Comparison of ENCODE assay signal across 21 cellular contexts in the genomic region with DNA sequence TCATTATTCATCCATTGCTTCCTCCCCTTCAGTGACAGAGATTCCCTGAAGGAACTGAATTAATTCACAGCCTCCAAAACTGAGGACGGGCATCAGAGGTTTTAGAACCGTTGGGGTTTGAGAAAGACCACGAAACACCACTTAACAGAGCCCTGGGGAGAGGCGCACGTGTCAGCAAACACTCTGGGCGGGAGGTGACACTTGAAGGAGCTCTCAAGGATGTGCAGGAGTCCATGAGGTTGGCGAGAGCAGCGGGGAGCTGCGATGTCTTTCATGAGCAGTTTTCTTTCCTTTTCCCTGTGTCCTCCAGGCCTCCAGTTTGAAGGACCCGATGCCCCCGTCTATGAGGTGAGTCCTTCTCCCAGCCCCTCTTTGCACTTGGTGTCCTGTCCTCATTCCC. TPM values are rescaled to one million over a fixed set of nuclear protein-coding genes. Genes with fewer than 3 reads are reported as not detected.
DNase-seq lines count a peak whose midpoint lies in the region; ATAC-seq and TF ChIP-seq lines count a peak whose summit lies in the region.
"Had no signal": no experiment of that assay in that cellular context is flagged by ENCODE, and none has a peak within 500 bp of the region (broad histone marks: within the 10 kb centered on the region; RNA-seq: fewer than 3 reads in every experiment).

No MANE protein-coding gene starts in this region.

- TF ChIP-seq CTCF in NB4 (IDR thresholded peaks at IDR 0.05; ENCODE audit: low read depth, low read length) (no peak), smooth muscle cell (IDR thresholded peaks at IDR 0.05; ENCODE audit: borderline replicate concordance, insufficient read depth, poor library complexity, severe bottlenecking) (no peak)

- no peak overlapping the region for H2BK15ac ChIP-seq in mesenchymal stem cell (ENCODE audit: low read depth, poor library complexity, severe bottlenecking)

- no peak overlapping the region for H3K4ac ChIP-seq in mesenchymal stem cell (ENCODE audit: low read depth in 1 of 2, low read length in 2 of 2)

- no peak overlapping the region for H3K4me3 ChIP-seq in NB4 (ENCODE audit: low read depth, low read length)
- no peak overlapping the region for H3K4me3 ChIP-seq in mesenchymal stem cell (ENCODE audit: insufficient read depth in 1 of 2, low read depth in 1 of 2, low read length in 2 of 2)
- H3K4me3 ChIP-seq in smooth muscle cell, result no peak overlapping the region
- H3K4me3 ChIP-seq: A549; BLaER1 treated with 17β-estradiol and CSF1 and Interleukin-3, amounts not matched to agents 10 nM and 100 nM; GM23338 had no signal

- no peak overlapping the region for H2BK5ac ChIP-seq in mesenchymal stem cell (ENCODE audit: low read depth, low read length, poor library complexity, severe bottlenecking)

- no peak overlapping the region for H3K9ac ChIP-seq in mesenchymal stem cell (ENCODE audit: low read length)
- no peak overlapping the region for H3K9ac ChIP-seq in smooth muscle cell (ENCODE audit: low read depth)
- H3K9ac ChIP-seq: BLaER1 treated with 17β-estradiol and CSF1 and Interleukin-3, amounts not matched to agents 10 nM and 100 nM had no signal

- no peak overlapping the region for H2AFZ ChIP-seq in mesenchymal stem cell (ENCODE audit: low read depth, low read length)
- H2AFZ ChIP-seq in smooth muscle cell (ENCODE audit: low read depth), result no peak overlapping the region
- H2AFZ ChIP-seq: GM23338 had no signal

- WGBS in mesenchymal stem cell, result 94% methylated on average over 8 of the region's 11 CpGs
- 94% methylated on average over 11 of the region's 11 CpGs for WGBS in smooth muscle cell (ENCODE audit: low lambda C conversion rate)

- no peaks in the 10 kb centered on the region for H4K20me1 ChIP-seq in smooth muscle cell (ENCODE audit: low read depth)
- H4K20me1 ChIP-seq: BLaER1 treated with 17β-estradiol and CSF1 and Interleukin-3, amounts not matched to agents 10 nM and 100 nM had no signal

- H3K27me3 ChIP-seq in mesenchymal stem cell (ENCODE audit: control insufficient read depth in 1 of 2, insufficient read depth in 1 of 2, low read length in 2 of 2) (peaks cover 0 to 62% of the 10 kb centered on the region in 2 experiments), smooth muscle cell (ENCODE audit: low read depth) (no peaks in the 10 kb centered on the region)
- H3K27me3 ChIP-seq: BLaER1 treated with 17β-estradiol and CSF1 and Interleukin-3, amounts not matched to agents 10 nM and 100 nM had no signal

- H3K9me3 ChIP-seq in mesenchymal stem cell (ENCODE audit: control insufficient read depth, low read length), result no peaks in the 10 kb centered on the region
- H3K9me3 ChIP-seq in smooth muscle cell (replicated peaks; ENCODE audit: low read depth), result no peaks in the 10 kb centered on the region
- H3K9me3 ChIP-seq: A549; BE2C; BLaER1 treated with 17β-estradiol and CSF1 and Interleukin-3, amounts not matched to agents 10 nM and 100 nM had no signal

- H3K18ac ChIP-seq in mesenchymal stem cell (ENCODE audit: low read depth in 1 of 2, low read length in 2 of 2), result no peak overlapping the region

- H3K79me2 ChIP-seq in smooth muscle cell (ENCODE audit: low read depth), result no peaks in the 10 kb centered on the region

- no peaks in the 10 kb centered on the region for H3K79me1 ChIP-seq in mesenchymal stem cell (replicated peaks; ENCODE audit: low read length, poor library complexity, severe bottlenecking)

- no peaks in the 10 kb centered on the region for H3F3A ChIP-seq in smooth muscle cell (ENCODE audit: low read depth)

- no peak overlapping the region for H3K23ac ChIP-seq in mesenchymal stem cell (ENCODE audit: low read length in 2 of 2)

- no peak overlapping the region for H4K91ac ChIP-seq in mesenchymal stem cell (ENCODE audit: low read length)

- no peak overlapping the region for H2BK120ac ChIP-seq in mesenchymal stem cell (ENCODE audit: low read depth, low read length)

- peak overlapping the region; percentile 20 for H2AK5ac ChIP-seq in mesenchymal stem cell (ENCODE audit: low read length, severe bottlenecking)

- H3K36me3 ChIP-seq in mesenchymal stem cell (ENCODE audit: control insufficient read depth in 1 of 2, insufficient read depth in 2 of 2, low read depth in 1 of 2, low read length in 2 of 2), result no peaks in the 10 kb centered on the region
- no peaks in the 10 kb centered on the region for H3K36me3 ChIP-seq in smooth muscle cell (ENCODE audit: low read depth)
- H3K36me3 ChIP-seq: BE2C; BLaER1 treated with 17β-estradiol and CSF1 and Interleukin-3, amounts not matched to agents 10 nM and 100 nM had no signal

- H4K8ac ChIP-seq in mesenchymal stem cell (ENCODE audit: low read length), result no peak overlapping the region

- ATAC-seq in GM18873 (IDR thresholded peaks at IDR 0.05; ENCODE audit: low FRiP score, unreplicated experiment), result no peak
- ATAC-seq in HG02981 (IDR thresholded peaks at IDR 0.05; ENCODE audit: unreplicated experiment), result no peak
- ATAC-seq: A549, GM23338, HCT116 had no signal

- TF ChIP-seq POLR2A in NB4 (IDR thresholded peaks at IDR 0.05; ENCODE audit: extremely low read depth, insufficient read length), result no peak

- no peak overlapping the region for H3K14ac ChIP-seq in mesenchymal stem cell (ENCODE audit: low read length in 2 of 2)

- peaks cover 14% of the 10 kb centered on the region for H3K4me1 ChIP-seq in mesenchymal stem cell (ENCODE audit: control insufficient read depth, insufficient read depth, low read depth, low read length)
- H3K4me1 ChIP-seq in smooth muscle cell (ENCODE audit: low read depth), result no peaks in the 10 kb centered on the region
- H3K4me1 ChIP-seq: BE2C; BLaER1 treated with 17β-estradiol and CSF1 and Interleukin-3, amounts not matched to agents 10 nM and 100 nM had no signal

- H2BK12ac ChIP-seq in mesenchymal stem cell (ENCODE audit: low read length in 2 of 2), result no peak overlapping the region

- no peak overlapping the region for H3K27ac ChIP-seq in mesenchymal stem cell (ENCODE audit: low read length, poor library complexity, severe bottlenecking)
- H3K27ac ChIP-seq in smooth muscle cell (ENCODE audit: low read depth), result no peak overlapping the region
- H3K27ac ChIP-seq: A549; BLaER1 treated with 17β-estradiol and CSF1 and Interleukin-3, amounts not matched to agents 10 nM and 100 nM had no signal

- DNase-seq in DMS79 treated with DMSO at 0.1 percent for 48 hours (lab: John Stamatoyannopoulos, UW) (peak; percentile 12), NB4 (ENCODE audit: low read depth) (peak; percentile 13), mesenchymal stem cell (no peak), smooth muscle cell (lab: John Stamatoyannopoulos, UW; ENCODE audit: unreplicated experiment) (no peak)
- DNase-seq: 8988T; ACHN; AML-193; BE2C; CD4-positive, alpha-beta T cell; CD8-positive, alpha-beta memory T cell; DMS 273 treated with DMSO at 0.1 percent for 48 hours; DND-41; H9 had no signal

- H3K4me2 ChIP-seq in mesenchymal stem cell (ENCODE audit: low read length, poor library complexity, severe bottlenecking) (no peak overlapping the region), smooth muscle cell (no peak overlapping the region)
- H3K4me2 ChIP-seq: A549; BLaER1 treated with 17β-estradiol and CSF1 and Interleukin-3, amounts not matched to agents 10 nM and 100 nM; GM23338 had no signal

RNA-seq across cellular contexts. Expression of a gene that starts 23.7 kb away (rescaled TPM):
- 0.36 TPM for polyA plus RNA-seq in mesenchymal stem cell (2013, experiment 1 of 2)
- 0.34 TPM for polyA plus RNA-seq in mesenchymal stem cell (2013, experiment 2 of 2)
- 0.13 and 0.49 TPM in 2 replicates for total RNA-seq in smooth muscle cell
- 0.11 and 0.31 TPM in 2 replicates for polyA plus RNA-seq in smooth muscle cell
- total RNA-seq: CD8-positive, alpha-beta memory T cell; GM23338; H4; H9 had no signal
- polyA plus RNA-seq: CD14-positive monocyte; CD8-positive, alpha-beta memory T cell; GM23338 had no signal

RNA-seq across cellular contexts. Expression of a gene that starts 54.1 kb away (rescaled TPM):
- 0.64 TPM for polyA plus RNA-seq in mesenchymal stem cell (2013, experiment 1 of 2)
- polyA plus RNA-seq in mesenchymal stem cell (2013, experiment 2 of 2), result 0.75 TPM
- total RNA-seq in smooth muscle cell, result 0.81 TPM in 1 of 2 replicates, not detected in the other
- polyA plus RNA-seq in smooth muscle cell, result 0.44 and 0.75 TPM in 2 replicates

RNA-seq across cellular contexts. Expression of a gene that starts 54.3 kb away (rescaled TPM):
- polyA plus RNA-seq in mesenchymal stem cell (2013, experiment 1 of 2), result 1.5 TPM
- 1.8 TPM for polyA plus RNA-seq in mesenchymal stem cell (2013, experiment 2 of 2)
- total RNA-seq in smooth muscle cell, result 0.22 and 1.9 TPM in 2 replicates
- polyA plus RNA-seq in smooth muscle cell, result 0.67 and 1.7 TPM in 2 replicates
- total RNA-seq: H4 had no signal
- polyA plus RNA-seq: A549 had no signal

Comparison
In these comparisons a context has a peak if more than half of its experiments do, and no peak if none do; other contexts are left out.
1. DNase-seq: peak in DMS79 treated with DMSO at 0.1 percent for 48 hours (single experiment) and NB4 (single experiment); none in mesenchymal stem cell (single experiment) and smooth muscle cell (single experiment).